ENCODE assay signal across 1 cellular context in genomic region chr4:86331362-86331761, GRCh38.
TF ChIP-seq lines count a peak whose summit lies in the region.

No MANE protein-coding gene starts in this region.

TF ChIP-seq in GM23338, 12 proteins besides CTCF, POLR2A, EP300 and RAD21:
- TF ChIP-seq, protein P1, sequence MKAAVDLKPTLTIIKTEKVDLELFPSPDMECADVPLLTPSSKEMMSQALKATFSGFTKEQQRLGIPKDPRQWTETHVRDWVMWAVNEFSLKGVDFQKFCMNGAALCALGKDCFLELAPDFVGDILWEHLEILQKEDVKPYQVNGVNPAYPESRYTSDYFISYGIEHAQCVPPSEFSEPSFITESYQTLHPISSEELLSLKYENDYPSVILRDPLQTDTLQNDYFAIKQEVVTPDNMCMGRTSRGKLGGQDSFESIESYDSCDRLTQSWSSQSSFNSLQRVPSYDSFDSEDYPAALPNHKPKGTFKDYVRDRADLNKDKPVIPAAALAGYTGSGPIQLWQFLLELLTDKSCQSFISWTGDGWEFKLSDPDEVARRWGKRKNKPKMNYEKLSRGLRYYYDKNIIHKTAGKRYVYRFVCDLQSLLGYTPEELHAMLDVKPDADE (IDR thresholded peaks at IDR 0.05): no peak
- TF ChIP-seq POLR2AphosphoS5 (IDR thresholded peaks at IDR 0.05; ENCODE audit: low read depth) (no peak), NANOG (IDR thresholded peaks at IDR 0.05; ENCODE audit: borderline replicate concordance) (no peak), EZH2phosphoT487 (IDR thresholded peaks at IDR 0.05; ENCODE audit: unreplicated experiment) (no peak), STAT1 (IDR thresholded peaks at IDR 0.05; ENCODE audit: unreplicated experiment) (no peak), REST (IDR thresholded peaks at IDR 0.05; ENCODE audit: unreplicated experiment) (no peak), CREB1 (CRISPR knock-in tag; IDR thresholded peaks at IDR 0.05; ENCODE audit: low read depth) (no peak), EZH2 (IDR thresholded peaks at IDR 0.05; ENCODE audit: low read depth, unreplicated experiment) (no peak), ZNF114 (CRISPR knock-in tag; IDR thresholded peaks at IDR 0.05) (no peak), ZNF462 (CRISPR knock-in tag; IDR thresholded peaks at IDR 0.05) (no peak)
